Comparison of ENCODE assay signal across 1 cellular context in the genomic region with DNA sequence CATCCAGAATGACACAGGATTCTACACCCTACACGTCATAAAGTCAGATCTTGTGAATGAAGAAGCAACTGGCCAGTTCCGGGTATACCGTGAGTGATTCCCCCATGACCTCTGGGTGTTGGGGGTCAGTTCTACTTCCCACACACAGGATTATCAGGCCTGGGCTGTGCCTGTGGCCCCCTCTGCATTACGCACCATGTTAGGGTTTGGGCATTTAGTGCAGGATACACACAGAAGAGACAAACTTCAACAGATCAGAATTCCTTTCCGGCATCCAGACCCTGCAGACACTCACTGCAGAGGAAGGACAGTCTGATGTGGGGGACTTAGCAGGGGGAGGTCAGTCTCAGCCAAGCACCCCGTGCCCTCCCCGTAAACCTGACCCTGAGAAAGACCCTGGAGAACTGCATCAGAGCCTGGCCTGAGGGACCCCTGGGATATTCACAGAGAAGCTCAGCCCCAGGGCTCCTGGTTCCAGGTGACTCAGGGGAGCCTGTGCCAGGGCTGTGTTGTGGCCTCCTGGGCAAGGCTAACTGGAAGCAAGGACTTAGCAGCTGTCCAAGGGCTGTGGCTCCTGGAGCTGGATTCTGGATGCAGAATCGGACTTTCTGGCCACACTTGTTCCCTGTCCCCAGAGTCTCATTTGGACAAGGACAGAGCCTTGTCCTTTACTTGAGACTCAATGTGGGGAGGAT.
TF ChIP-seq lines count a peak whose summit lies in the region.

No MANE protein-coding gene starts in this region.

TF ChIP-seq in A549, 52 proteins besides CTCF, POLR2A, EP300 and RAD21 (continued from another document):
- TF ChIP-seq, protein P1, sequence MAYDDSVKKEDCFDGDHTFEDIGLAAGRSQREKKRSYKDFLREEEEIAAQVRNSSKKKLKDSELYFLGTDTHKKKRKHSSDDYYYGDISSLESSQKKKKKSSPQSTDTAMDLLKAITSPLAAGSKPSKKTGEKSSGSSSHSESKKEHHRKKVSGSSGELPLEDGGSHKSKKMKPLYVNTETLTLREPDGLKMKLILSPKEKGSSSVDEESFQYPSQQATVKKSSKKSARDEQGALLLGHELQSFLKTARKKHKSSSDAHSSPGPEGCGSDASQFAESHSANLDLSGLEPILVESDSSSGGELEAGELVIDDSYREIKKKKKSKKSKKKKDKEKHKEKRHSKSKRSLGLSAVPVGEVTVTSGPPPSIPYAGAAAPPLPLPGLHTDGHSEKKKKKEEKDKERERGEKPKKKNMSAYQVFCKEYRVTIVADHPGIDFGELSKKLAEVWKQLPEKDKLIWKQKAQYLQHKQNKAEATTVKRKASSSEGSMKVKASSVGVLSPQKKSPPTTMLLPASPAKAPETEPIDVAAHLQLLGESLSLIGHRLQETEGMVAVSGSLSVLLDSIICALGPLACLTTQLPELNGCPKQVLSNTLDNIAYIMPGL (CRISPR knock-in tag; IDR thresholded peaks at IDR 0.05; ENCODE audit: borderline replicate concordance), result no peak
